ENCODE assay signal across 8 cellular contexts in the genomic region with DNA sequence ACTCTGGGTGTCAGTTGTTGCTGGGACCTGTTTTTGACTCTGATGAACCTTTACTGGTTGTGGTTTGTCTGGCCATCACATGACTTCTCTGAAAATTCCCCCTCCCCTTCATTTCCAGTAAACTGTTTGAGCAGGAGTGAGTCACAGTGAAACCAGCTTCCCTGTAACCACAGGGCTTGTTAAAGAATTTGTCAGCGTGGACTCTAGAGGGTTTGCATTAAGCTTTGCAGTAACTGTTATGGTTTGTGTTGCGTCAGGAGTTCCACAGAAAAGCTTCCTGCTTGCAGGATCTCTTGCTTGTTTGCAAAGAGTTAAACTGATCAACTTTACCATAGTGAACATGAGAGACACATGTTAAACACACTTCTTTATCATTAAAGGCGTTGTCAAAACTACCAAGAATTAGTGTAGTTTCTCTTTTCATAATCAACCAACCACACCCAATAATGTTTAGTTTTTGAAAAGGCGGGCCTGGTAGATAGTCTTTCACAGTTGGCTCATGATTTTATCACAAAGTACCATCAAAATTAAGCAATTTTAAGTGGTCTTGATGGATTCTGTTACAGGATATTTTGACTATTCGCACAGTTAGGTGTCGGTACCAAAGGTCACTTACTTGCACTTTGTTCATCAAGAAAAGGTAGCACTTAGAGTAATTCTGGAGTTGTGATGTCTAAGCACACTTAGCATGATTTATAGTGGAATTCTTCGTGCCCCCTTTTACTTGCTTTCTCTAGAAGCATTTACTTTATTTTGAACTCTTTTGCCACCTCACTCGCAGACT.
DNase-seq lines count a peak whose midpoint lies in the region; ATAC-seq, FAIRE-seq and TF ChIP-seq lines count a peak whose summit lies in the region.

No MANE protein-coding gene starts in this region.

- peaks cover 70% of the 10 kb centered on the region for H3K4me1 ChIP-seq in Caco-2
- peaks cover 58% of the 10 kb centered on the region for H3K4me1 ChIP-seq in RWPE2 (ENCODE audit: insufficient read depth, poor library complexity, severe bottlenecking)
- peaks cover 44% of the 10 kb centered on the region for H3K4me1 ChIP-seq in psoas muscle

- peak; percentile 91 to 93 for DNase-seq in Caco-2
- DNase-seq in RWPE2 (ENCODE audit: low spot score): peak; percentile 84
- DNase-seq in activated naive CD4-positive, alpha-beta T cell (lab: John Stamatoyannopoulos, UW): peak in 3 of 4 experiments; percentile 15 to 23 (median 18)
- DNase-seq in germinal center (ENCODE audit: low spot score): peak; percentile 59
- no peak for DNase-seq in psoas muscle
- DNase-seq in urothelium cell line (ENCODE audit: low spot score): peak; percentile 92

- POLR2A ChIA-PET in Caco-2 (lab: Charles Lee): interaction anchor here (0.5 to 1.9 kb wide), 10 partner anchors 17 to 67 kb away, joined by 4 to 37 read pairs (median 6); no protein-coding TSS in a partner anchor

- no peaks in the 10 kb centered on the region for H3K9me3 ChIP-seq in Caco-2
- H3K9me3 ChIP-seq in RWPE2 (ENCODE audit: severe bottlenecking): no peaks in the 10 kb centered on the region
- H3K9me3 ChIP-seq in psoas muscle: no peaks in the 10 kb centered on the region

- BruUV-seq in Caco-2 (replicated peaks; lab: Mats Ljungman, UMichigan): no TSS peak

- 74 to 75% (median 75%) methylated on average over 8 of the region's 8 CpGs for WGBS in psoas muscle, 3 donors

- peak overlapping the region; percentile 76 for H3K27ac Mint-ChIP-seq in Caco-2 (ENCODE audit: unreplicated experiment)

- ATAC-seq in GM19452 (IDR thresholded peaks at IDR 0.05; ENCODE audit: unreplicated experiment): peak; percentile 88
- peak; percentile 57 for ATAC-seq in HG03558 (IDR thresholded peaks at IDR 0.05; ENCODE audit: extremely low read depth, unreplicated experiment)
- ATAC-seq in RWPE2 (ENCODE audit: low read depth): peak; percentile 85
- ATAC-seq in psoas muscle: peak; percentile 85 to 95 (median 94)

- H3K4me3 Mint-ChIP-seq in Caco-2 (ENCODE audit: unreplicated experiment): peak overlapping the region; percentile 46

- H3K27ac ChIP-seq in RWPE2 (ENCODE audit: poor library complexity, severe bottlenecking) (peak overlapping the region; percentile 100), psoas muscle (peak overlapping the region; percentile 86)

- H3K4me1 Mint-ChIP-seq in Caco-2 (ENCODE audit: low read depth, unreplicated experiment): peaks cover 32% of the 10 kb centered on the region

- TF ChIP-seq CTCF in Caco-2 (IDR thresholded peaks at IDR 0.05; ENCODE audit: insufficient read depth in 1 of 2, low read depth in 1 of 2, low read length in 1 of 2, severe bottlenecking in 1 of 2, unreplicated experiment in 1 of 2) (no peak), RWPE2 (IDR thresholded peaks at IDR 0.05; ENCODE audit: poor library complexity, severe bottlenecking) (peak; percentile 36), psoas muscle (IDR thresholded peaks at IDR 0.05) (peak; percentile 6)

- no peaks in the 10 kb centered on the region for H3K27me3 Mint-ChIP-seq in Caco-2 (ENCODE audit: insufficient read depth, unreplicated experiment)

- intact Hi-C loops in Caco-2 (cut with micrococcal nuclease; ENCODE audit: unreplicated experiment): loop anchor here (1.0 kb wide), 5 partner anchors 18 to 51 kb away; no protein-coding TSS in a partner anchor
- intact Hi-C loops in psoas muscle (cut with DNase I): no loop called here

- peaks cover 68% of the 10 kb centered on the region for H3K36me3 Mint-ChIP-seq in Caco-2 (ENCODE audit: insufficient read depth, unreplicated experiment)

- peak overlapping the region; percentile 1; the same call in 1 of the 2 replicates for H3K4me3 ChIP-seq in Caco-2 (ENCODE audit: low read depth, low read length)
- no peak overlapping the region for H3K4me3 ChIP-seq in RWPE2 (ENCODE audit: severe bottlenecking)
- peak overlapping the region; percentile 40 for H3K4me3 ChIP-seq in psoas muscle

- CTCF ChIA-PET in Caco-2 (lab: Charles Lee): interaction anchor here (1.0 to 1.5 kb wide), 6 partner anchors 12 to 66 kb away, joined by 3 to 6 read pairs (median 4); no protein-coding TSS in a partner anchor

- H3K36me3 ChIP-seq in Caco-2 (ENCODE audit: control insufficient read depth, insufficient read depth, low read length): no peaks in the 10 kb centered on the region
- peaks cover 8% of the 10 kb centered on the region for H3K36me3 ChIP-seq in RWPE2 (ENCODE audit: low read depth)
- no peaks in the 10 kb centered on the region for H3K36me3 ChIP-seq in psoas muscle (ENCODE audit: insufficient read depth in 1 of 2, low read depth in 1 of 2)

- FAIRE-seq in urothelium cell line (lab: Jason Lieb, UNC): peak; percentile 55

- H3K27me3 ChIP-seq in Caco-2 (replicated peaks; ENCODE audit: control insufficient read depth, insufficient read depth, low read length) (no peaks in the 10 kb centered on the region), RWPE2 (ENCODE audit: insufficient read depth, poor library complexity, severe bottlenecking) (no peaks in the 10 kb centered on the region), psoas muscle (ENCODE audit: insufficient read depth in 3 of 3, low read length in 2 of 3) (no peaks in the 10 kb centered on the region)

- H3K9me3 Mint-ChIP-seq in Caco-2 (ENCODE audit: unreplicated experiment): no peaks in the 10 kb centered on the region

Comparison
In these comparisons a context has a peak if more than half of its experiments do, and no peak if none do; other contexts are left out.
1. DNase-seq: peak in Caco-2 (2 of 2), RWPE2 (single experiment), activated naive CD4-positive, alpha-beta T cell (3 of 4), germinal center (single experiment) and urothelium cell line (single experiment); none in psoas muscle (0 of 2).
2. CTCF ChIP-seq: peak in RWPE2 (single experiment) and psoas muscle (single experiment); none in Caco-2 (0 of 2).
3. Peak in every context shown above with its lines, with median percentiles within 50 percentile points of each other: ATAC-seq.